ENCODE assay signal across 19 cellular contexts in genomic region chr14:80570930-80571298, GRCh38.
"Had no signal": no experiment of that assay in that cellular context is flagged by ENCODE, and none has a peak within 500 bp of the region (broad histone marks: within the 10 kb centered on the region; RNA-seq: fewer than 3 reads in every experiment).

No MANE protein-coding gene starts in this region.

- DNase-seq: dorsolateral prefrontal cortex; effector CD4-positive, alpha-beta T cell; gastrocnemius medialis; head of caudate nucleus; left ventricle myocardium superior; lower lobe of right lung; naive thymus-derived CD8-positive, alpha-beta T cell; nephron progenitor cell; nucleus accumbens; right cardiac atrium; sigmoid colon; stimulated activated CD4-positive, alpha-beta T cell treated with anti-CD3 and anti-CD28 coated beads, Interleukin-2, amount 100 ng/mL, for 24 hours; stimulated activated CD4-positive, alpha-beta T cell treated with anti-CD3 and anti-CD28 coated beads, Interleukin-4, amount 100 ng/mL, for 24 hours; stimulated activated naive CD4-positive, alpha-beta T cell treated with Interleukin-2 at 50 U/mL for 16 hours; stomach; thyroid gland had no signal

- ATAC-seq: esophagus mucosa; gastrocnemius medialis; left ventricle myocardium superior; lower lobe of right lung; naive thymus-derived CD8-positive, alpha-beta T cell; right cardiac atrium; stimulated activated effector memory CD8-positive, alpha-beta T cell treated with anti-CD3 and anti-CD28 coated beads, Interleukin-12 subunit alpha, Interleukin-12 subunit beta, amount 100 ng/mL, for 72 hours had no signal

- FAIRE-seq: keratinocyte had no signal
